In the genomic region with DNA sequence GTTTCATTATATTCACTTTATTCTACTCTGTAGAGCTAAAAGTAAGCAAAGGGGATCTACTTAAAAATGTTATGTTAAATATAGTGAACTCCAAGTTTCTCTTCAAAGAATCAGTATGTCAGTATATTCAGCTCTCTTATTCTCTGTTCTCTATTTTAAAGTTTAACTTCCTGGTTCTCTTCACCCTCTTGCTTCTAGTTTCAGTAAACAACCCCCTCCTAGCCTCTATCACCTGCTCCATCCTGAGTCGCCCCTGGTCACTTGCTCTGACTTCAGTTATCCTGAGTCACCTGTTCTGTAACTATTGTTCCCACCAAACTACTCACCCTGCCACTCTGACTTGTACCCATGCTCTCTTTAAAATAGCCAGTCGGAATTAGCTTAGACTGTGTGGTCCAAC, we compare ENCODE assay signal across 21 cellular contexts.
DNase-seq lines count a peak whose midpoint lies in the region; ATAC-seq, FAIRE-seq and TF ChIP-seq lines count a peak whose summit lies in the region.
"Had no signal": no experiment of that assay in that cellular context is flagged by ENCODE, and none has a peak within 500 bp of the region (broad histone marks: within the 10 kb centered on the region; RNA-seq: fewer than 3 reads in every experiment).

No MANE protein-coding gene starts in this region.

- TF ChIP-seq POLR2A in GM12878 (IDR thresholded peaks at IDR 0.05; ENCODE audit: low read depth, low read length): no peak

- TF ChIP-seq RAD21 in GM12878 (IDR thresholded peaks at IDR 0.05; ENCODE audit: insufficient read depth, low read depth, low read length): no peak

- in situ Hi-C loops in GM12878 (cut with MboI): no loop called here

- no peak for TF ChIP-seq EP300 in GM12878 (IDR thresholded peaks at IDR 0.05; ENCODE audit: borderline replicate concordance in 1 of 2, control insufficient read depth in 1 of 2, low read depth in 2 of 2, low read length in 2 of 2)

- no peak overlapping the region for H3K4me3 ChIP-seq in GM12878
- H3K4me3 ChIP-seq: BLaER1 had no signal

- no peak for TF ChIP-seq CTCF in GM12878 (IDR thresholded peaks at IDR 0.05 in 2 of 3, conservative IDR thresholded peaks at IDR 0.05 in 1 of 3; ENCODE audit: control insufficient read depth in 2 of 3, extremely low read depth in 1 of 3, insufficient read depth in 1 of 3, low read depth in 3 of 3, low read length in 3 of 3)

- no peak overlapping the region for H3K9ac ChIP-seq in GM12878 (ENCODE audit: control insufficient read depth, insufficient read depth, low read length)
- H3K9ac ChIP-seq: BLaER1 had no signal

- CTCF ChIA-PET in GM12878 (lab: Yijun Ruan, JAX): interaction anchor here (0.6 to 7.7 kb wide), 6 partner anchors 10 to 860 kb away, joined by 3 to 99 read pairs (median 4); no protein-coding TSS in a partner anchor

- intact Hi-C loops in GM12878 (cut with micrococcal nuclease; ENCODE audit: unreplicated experiment): no loop called here

- FAIRE-seq in GM12878 (lab: Jason Lieb, UNC): no peak
- FAIRE-seq: HTR-8/SVneo had no signal

- SMC1A ChIA-PET in GM12878 (lab: Charles Lee; ENCODE audit: uncharacterized antibody, unreplicated experiment): interaction anchor here (1.3 to 2.7 kb wide), 4 partner anchors 10 to 104 kb away, joined by 4 to 36 read pairs (median 6); no protein-coding TSS in a partner anchor

- DNase-seq in GM12878 (ENCODE audit: low read depth, low spot score): no peak
- no peak for DNase-seq in NCI-H2196 (lab: John Stamatoyannopoulos, UW; ENCODE audit: unreplicated experiment)
- DNase-seq in substantia nigra (lab: John Stamatoyannopoulos, UW): no peak
- DNase-seq: CD4-positive, alpha-beta memory T cell; DMS153; EL; H9; IMR-90; NCI-H1417 treated with DMSO at 0.1 percent for 48 hours; NCI-H187 treated with DMSO at 0.1 percent for 48 hours; NCI-H345; NCI-H526; SIG-M5; T-helper 1 cell; T1000 had no signal

- no peaks in the 10 kb centered on the region for H3K27me3 ChIP-seq in GM12878 (replicated peaks in 1 of 2; ENCODE audit: control insufficient read depth in 2 of 2, insufficient read depth in 2 of 2, low read length in 1 of 2)
- H3K27me3 ChIP-seq: BLaER1 had no signal

- H3K36me3 ChIP-seq in GM12878 (ENCODE audit: control insufficient read depth in 2 of 2, insufficient read depth in 2 of 2, low read length in 1 of 2): no peaks in the 10 kb centered on the region
- H3K36me3 ChIP-seq: BLaER1 had no signal

- H2AFZ ChIP-seq in GM12878 (ENCODE audit: control insufficient read depth, low read depth, low read length): no peak overlapping the region

- no peaks in the 10 kb centered on the region for H4K20me1 ChIP-seq in GM12878 (ENCODE audit: control insufficient read depth, insufficient read depth)
- H4K20me1 ChIP-seq: BLaER1 had no signal

- RAD21 ChIA-PET in GM12878 (lab: Charles Lee; ENCODE audit: unreplicated experiment): interaction anchor here (1.3 kb wide), 2 partner anchors 11 to 220 kb away, joined by 3 read pairs; no protein-coding TSS in a partner anchor

- peak; percentile 46 for ATAC-seq in GM18858 (IDR thresholded peaks at IDR 0.05; ENCODE audit: unreplicated experiment)
- peak; percentile 53 for ATAC-seq in GM21390 (IDR thresholded peaks at IDR 0.05; ENCODE audit: unreplicated experiment)
- ATAC-seq in HG03095 (IDR thresholded peaks at IDR 0.05; ENCODE audit: unreplicated experiment): peak; percentile 59
- peak; percentile 72 for ATAC-seq in GM12878
- ATAC-seq in HG02610 (IDR thresholded peaks at IDR 0.05; ENCODE audit: unreplicated experiment): no peak

- POLR2A ChIA-PET in GM12878 (lab: Charles Lee): no interaction called here

- no peaks in the 10 kb centered on the region; the same call in 2 of the 3 replicates for H3K9me3 ChIP-seq in GM12878 (replicated peaks; ENCODE audit: control insufficient read depth, insufficient read depth, low read length)
- H3K9me3 ChIP-seq: BLaER1 had no signal

- WGBS in GM12878 (ENCODE audit: insufficient coverage, insufficient replicate concordance, low lambda C conversion rate, missing lambda C conversion rate): 32% methylated on average over 2 of the region's 2 CpGs

- H3K4me1 ChIP-seq in GM12878 (ENCODE audit: control insufficient read depth, insufficient read depth, low read length): no peaks in the 10 kb centered on the region
- H3K4me1 ChIP-seq: BLaER1 had no signal

- BruUV-seq in GM12878 (replicated peaks; lab: Mats Ljungman, UMichigan): no TSS peak

- H3K4me2 ChIP-seq in GM12878 (ENCODE audit: control insufficient read depth, insufficient read depth): no peak overlapping the region; the same call in 1 of the 2 replicates
- H3K4me2 ChIP-seq: BLaER1 had no signal

- no peak overlapping the region for H3K27ac ChIP-seq in GM12878 (ENCODE audit: control insufficient read depth, insufficient read depth)
- no peak overlapping the region for H3K27ac ChIP-seq in substantia nigra (ENCODE audit: low read depth, low read length, poor library complexity, severe bottlenecking)
- H3K27ac ChIP-seq: BLaER1 had no signal

- H3K79me2 ChIP-seq in GM12878 (ENCODE audit: control insufficient read depth, insufficient read depth, low read length): no peaks in the 10 kb centered on the region

TF ChIP-seq in GM12878, 131 proteins besides CTCF, POLR2A, EP300 and RAD21:
- no peak for TF ChIP-seq WRNIP1 (IDR thresholded peaks at IDR 0.05; ENCODE audit: borderline replicate concordance, low read depth, low read length)
- no peak for TF ChIP-seq BCL11A (IDR thresholded peaks at IDR 0.05; ENCODE audit: low read depth, low read length)
- no peak for TF ChIP-seq PML (IDR thresholded peaks at IDR 0.05; ENCODE audit: low read length)
- no peak for TF ChIP-seq RCOR1 (conservative IDR thresholded peaks at IDR 0.05; ENCODE audit: low read depth, low read length)
- TF ChIP-seq, protein P1, sequence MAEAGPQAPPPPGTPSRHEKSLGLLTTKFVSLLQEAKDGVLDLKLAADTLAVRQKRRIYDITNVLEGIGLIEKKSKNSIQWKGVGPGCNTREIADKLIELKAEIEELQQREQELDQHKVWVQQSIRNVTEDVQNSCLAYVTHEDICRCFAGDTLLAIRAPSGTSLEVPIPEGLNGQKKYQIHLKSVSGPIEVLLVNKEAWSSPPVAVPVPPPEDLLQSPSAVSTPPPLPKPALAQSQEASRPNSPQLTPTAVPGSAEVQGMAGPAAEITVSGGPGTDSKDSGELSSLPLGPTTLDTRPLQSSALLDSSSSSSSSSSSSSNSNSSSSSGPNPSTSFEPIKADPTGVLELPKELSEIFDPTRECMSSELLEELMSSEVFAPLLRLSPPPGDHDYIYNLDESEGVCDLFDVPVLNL (IDR thresholded peaks at IDR 0.05; ENCODE audit: low read depth, low read length): no peak
- TF ChIP-seq NFIC (IDR thresholded peaks at IDR 0.05; ENCODE audit: low read depth, low read length): no peak
- TF ChIP-seq KLF5 (IDR thresholded peaks at IDR 0.05; ENCODE audit: partially characterized antibody): no peak
- TF ChIP-seq MEF2B (IDR thresholded peaks at IDR 0.05; ENCODE audit: partially characterized antibody, poor library complexity, severe bottlenecking): no peak
